8 cellular contexts compared by ENCODE assay signal in genomic region chr1:41728403-41729202, GRCh38.
A peak's percentile ranks its signal among the peaks of the same experiment; 100 is the strongest.
DNase-seq lines count a peak whose midpoint lies in the region; ATAC-seq lines count a peak whose summit lies in the region.

No MANE protein-coding gene starts in this region.

- peaks cover 39% of the 10 kb centered on the region for H3K4me1 Mint-ChIP-seq in activated naive CD4-positive, alpha-beta T cell treated with anti-CD3 and anti-CD28 coated beads, Interleukin-2, amount 10 ng/mL, durations not matched to agents 7 days and 5 days

- H3K27ac Mint-ChIP-seq in activated naive CD4-positive, alpha-beta T cell treated with anti-CD3 and anti-CD28 coated beads, Interleukin-2, amount 10 ng/mL, durations not matched to agents 7 days and 5 days: peak overlapping the region; percentile 39

- CTCF ChIA-PET in activated naive CD4-positive, alpha-beta T cell treated with anti-CD3 and anti-CD28 coated beads, Interleukin-2, amount 10 ng/mL, durations not matched to agents 7 days and 5 days (lab: Charles Lee): interaction anchor here (1.4 kb wide), 1 partner anchor 9 kb away, joined by 3 read pairs; no protein-coding TSS in a partner anchor

- DNase-seq in MV-4-11 (lab: John Stamatoyannopoulos, UW) (peak; percentile 78), left lobe of liver (ENCODE audit: low spot score) (no peak), 8988T (no peak), T-helper 9 cell (no peak)
- no peak for DNase-seq in activated naive CD4-positive, alpha-beta T cell treated with anti-CD3 and anti-CD28 coated beads, Interleukin-2, amount 10 ng/mL, durations not matched to agents 7 days and 5 days
- peak; percentile 79 for DNase-seq in stimulated activated CD4-positive, alpha-beta T cell treated with anti-CD3 and anti-CD28 coated beads, Interleukin-1b, Interleukin-23, amount 100 ng/mL, for 48 hours

- H3K27me3 Mint-ChIP-seq in activated naive CD4-positive, alpha-beta T cell treated with anti-CD3 and anti-CD28 coated beads, Interleukin-2, amount 10 ng/mL, durations not matched to agents 7 days and 5 days: peaks cover 14% of the 10 kb centered on the region

- no peak overlapping the region for H3K4me3 Mint-ChIP-seq in activated naive CD4-positive, alpha-beta T cell treated with anti-CD3 and anti-CD28 coated beads, Interleukin-2, amount 10 ng/mL, durations not matched to agents 7 days and 5 days

- H3K9me3 Mint-ChIP-seq in activated naive CD4-positive, alpha-beta T cell treated with anti-CD3 and anti-CD28 coated beads, Interleukin-2, amount 10 ng/mL, durations not matched to agents 7 days and 5 days: peaks cover 4% of the 10 kb centered on the region

- ATAC-seq in GM18511 (IDR thresholded peaks at IDR 0.05; ENCODE audit: unreplicated experiment) (peak; percentile 84), GM21529 (IDR thresholded peaks at IDR 0.05; ENCODE audit: unreplicated experiment) (peak; percentile 83), left lobe of liver (no peak)

- peaks cover 2% of the 10 kb centered on the region for H3K36me3 Mint-ChIP-seq in activated naive CD4-positive, alpha-beta T cell treated with anti-CD3 and anti-CD28 coated beads, Interleukin-2, amount 10 ng/mL, durations not matched to agents 7 days and 5 days

Comparison
In these comparisons a context has a peak if more than half of its experiments do, and no peak if none do; other contexts are left out.
1. DNase-seq: peak in MV-4-11 (single experiment) and stimulated activated CD4-positive, alpha-beta T cell treated with anti-CD3 and anti-CD28 coated beads, Interleukin-1b, Interleukin-23, amount 100 ng/mL, for 48 hours (single experiment); none in activated naive CD4-positive, alpha-beta T cell treated with anti-CD3 and anti-CD28 coated beads, Interleukin-2, amount 10 ng/mL, durations not matched to agents 7 days and 5 days (single experiment), left lobe of liver (single experiment), 8988T (single experiment) and T-helper 9 cell (single experiment).